Comparison of ENCODE assay signal across 16 cellular contexts in the genomic region with DNA sequence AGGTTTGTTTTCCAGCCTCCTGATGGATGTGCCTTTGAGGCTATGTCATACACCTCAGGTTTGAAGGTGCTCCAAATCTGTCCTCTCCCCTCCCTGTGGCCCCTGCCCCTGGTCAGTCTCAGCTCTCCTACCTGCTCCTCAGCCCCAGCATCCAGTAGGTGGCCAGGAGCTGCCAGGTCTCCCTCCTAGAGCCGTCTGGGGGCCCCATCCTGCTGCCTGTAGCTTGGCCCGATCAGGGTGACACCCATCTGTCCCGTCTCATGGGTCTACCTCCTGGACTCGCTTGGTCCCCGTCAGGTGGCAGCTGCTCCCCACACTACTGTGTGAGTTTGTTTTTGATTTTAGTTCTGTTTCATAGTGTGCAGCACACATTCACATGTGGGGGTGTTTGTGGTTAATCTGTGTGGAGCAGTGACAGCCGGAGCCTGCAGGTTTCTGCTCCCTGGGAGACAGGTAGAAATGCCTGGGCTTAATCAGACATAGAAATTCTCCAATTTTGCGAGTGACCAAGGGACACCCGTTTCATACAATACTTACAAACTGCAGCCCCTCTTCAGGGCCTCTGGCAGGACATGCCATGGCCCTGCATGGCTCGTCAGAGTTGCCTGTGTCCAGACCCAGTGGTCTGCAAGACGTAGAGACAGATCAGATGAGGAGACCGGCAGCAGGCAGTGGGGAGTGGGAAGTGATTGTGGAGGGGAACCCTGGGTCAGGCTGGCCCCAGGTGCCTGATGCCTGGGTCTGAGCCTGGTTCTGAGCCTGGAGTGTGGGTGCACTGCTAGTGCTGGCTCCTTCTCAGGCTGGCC. TPM values are rescaled to one million over a fixed set of nuclear protein-coding genes. Genes with fewer than 3 reads are reported as not detected.
"Had no signal": no experiment of that assay in that cellular context is flagged by ENCODE, and none has a peak within 500 bp of the region (broad histone marks: within the 10 kb centered on the region; RNA-seq: fewer than 3 reads in every experiment).

No MANE protein-coding gene starts in this region.

- H3K9me3 ChIP-seq: SJCRH30, transverse colon had no signal

- H3K4me1 Mint-ChIP-seq: activated naive CD8-positive, alpha-beta T cell treated with anti-CD3 and anti-CD28 coated beads for 36 hours; stimulated activated naive B cell treated with anti-CD40 and anti-IgM and Interleukin-4, amounts not matched to agents 10 μg/mL and 1 μg/mL and 100 μg/mL, for 72 hours had no signal

- ATAC-seq: activated CD8-positive, alpha-beta T cell treated with anti-CD3 and anti-CD28 coated beads for 36 hours; esophagus mucosa; left ventricle myocardium superior; right cardiac atrium; stimulated activated naive B cell treated with anti-CD40 and anti-IgM and Interleukin-4, amounts not matched to agents 10 μg/mL and 1 μg/mL and 100 μg/mL, for 72 hours had no signal

- H3K4me1 ChIP-seq: neural progenitor cell, SJCRH30, transverse colon had no signal

- H3K27me3 ChIP-seq: brain microvascular endothelial cell, neural progenitor cell, transverse colon had no signal

- H3K4me3 Mint-ChIP-seq: activated CD8-positive, alpha-beta T cell treated with anti-CD3 and anti-CD28 coated beads for 36 hours; activated naive CD8-positive, alpha-beta T cell treated with anti-CD3 and anti-CD28 coated beads for 36 hours; neural progenitor cell; stimulated activated naive B cell treated with anti-CD40 and anti-IgM and Interleukin-4, amounts not matched to agents 10 μg/mL and 1 μg/mL and 100 μg/mL, for 72 hours had no signal

- H3K36me3 ChIP-seq: brain microvascular endothelial cell, neural progenitor cell, SJCRH30, transverse colon had no signal

- H3K9me3 Mint-ChIP-seq: activated CD8-positive, alpha-beta T cell treated with anti-CD3 and anti-CD28 coated beads for 36 hours; activated naive CD8-positive, alpha-beta T cell treated with anti-CD3 and anti-CD28 coated beads for 36 hours; neural progenitor cell; stimulated activated naive B cell treated with anti-CD40 and anti-IgM and Interleukin-4, amounts not matched to agents 10 μg/mL and 1 μg/mL and 100 μg/mL, for 72 hours had no signal

- H3K27ac ChIP-seq: brain microvascular endothelial cell, neural progenitor cell, SJCRH30, transverse colon had no signal

- H3K4me3 ChIP-seq: neural progenitor cell, SJCRH30, transverse colon had no signal

- H3K27me3 Mint-ChIP-seq: activated CD8-positive, alpha-beta T cell treated with anti-CD3 and anti-CD28 coated beads for 36 hours; activated naive CD8-positive, alpha-beta T cell treated with anti-CD3 and anti-CD28 coated beads for 36 hours had no signal

- DNase-seq: activated CD4-positive, alpha-beta T cell treated with anti-CD3 and anti-CD28 coated beads for 1 hour; activated CD8-positive, alpha-beta T cell treated with anti-CD3 and anti-CD28 coated beads for 36 hours; activated gamma-delta T cell; activated naive CD8-positive, alpha-beta T cell treated with anti-CD3 and anti-CD28 coated beads for 36 hours; activated T-cell treated with anti-CD3 and anti-CD28 coated beads for 4 hours; brain microvascular endothelial cell; cerebellar nuclear complex; left ventricle myocardium superior; mesenchymal stem cell; right cardiac atrium; SJCRH30; stimulated activated CD4-positive, alpha-beta T cell treated with anti-CD3 and anti-CD28 coated beads, Interleukin-1b, Interleukin-23, amount 100 ng/mL, for 48 hours; stimulated activated naive B cell treated with anti-CD40 and anti-IgM and Interleukin-4, amounts not matched to agents 10 μg/mL and 1 μg/mL and 100 μg/mL, for 72 hours; transverse colon had no signal

- H3K27ac Mint-ChIP-seq: activated CD8-positive, alpha-beta T cell treated with anti-CD3 and anti-CD28 coated beads for 36 hours; activated naive CD8-positive, alpha-beta T cell treated with anti-CD3 and anti-CD28 coated beads for 36 hours; stimulated activated naive B cell treated with anti-CD40 and anti-IgM and Interleukin-4, amounts not matched to agents 10 μg/mL and 1 μg/mL and 100 μg/mL, for 72 hours had no signal

- H3K36me3 Mint-ChIP-seq: activated naive CD8-positive, alpha-beta T cell treated with anti-CD3 and anti-CD28 coated beads for 36 hours; neural progenitor cell; stimulated activated naive B cell treated with anti-CD40 and anti-IgM and Interleukin-4, amounts not matched to agents 10 μg/mL and 1 μg/mL and 100 μg/mL, for 72 hours had no signal

RNA-seq across cellular contexts. Expression of a gene that starts 17.1 kb away (rescaled TPM):
- total RNA-seq: SJCRH30 had no signal
